1 cellular context compared by ENCODE assay signal in genomic region chr3:73069775-73070444, GRCh38.
TF ChIP-seq lines count a peak whose summit lies in the region.

No MANE protein-coding gene starts in this region.

TF ChIP-seq in HepG2, 621 proteins besides CTCF, POLR2A, EP300 and RAD21 (continued from another document):
- no peak for TF ChIP-seq SNAPC5 (CRISPR knock-in tag; IDR thresholded peaks at IDR 0.05; ENCODE audit: borderline replicate concordance)
- no peak for TF ChIP-seq MYNN (CRISPR knock-in tag; IDR thresholded peaks at IDR 0.05; ENCODE audit: low read depth)
- no peak for TF ChIP-seq ATF5 (CRISPR knock-in tag; IDR thresholded peaks at IDR 0.05; ENCODE audit: low read depth)
- TF ChIP-seq PAWR (CRISPR knock-in tag; IDR thresholded peaks at IDR 0.05; ENCODE audit: borderline replicate concordance): no peak
- TF ChIP-seq CREM (IDR thresholded peaks at IDR 0.05): no peak
- no peak for TF ChIP-seq CREM (CRISPR knock-in tag; IDR thresholded peaks at IDR 0.05)
- TF ChIP-seq ZNF24 (IDR thresholded peaks at IDR 0.05): no peak
- no peak for TF ChIP-seq CAMTA2 (CRISPR knock-in tag; IDR thresholded peaks at IDR 0.05; ENCODE audit: borderline replicate concordance)
- no peak for TF ChIP-seq SMAD1 (CRISPR knock-in tag; IDR thresholded peaks at IDR 0.05; ENCODE audit: borderline replicate concordance, low read depth)
- peak; percentile 93 for TF ChIP-seq RBM22 (optimal IDR thresholded peaks at IDR 0.05; ENCODE audit: low read length)
- no peak for TF ChIP-seq HMG20A (CRISPR knock-in tag; IDR thresholded peaks at IDR 0.05; ENCODE audit: borderline replicate concordance)
- TF ChIP-seq PPARG (CRISPR knock-in tag; conservative IDR thresholded peaks at IDR 0.05): no peak
- no peak for TF ChIP-seq HOXA9 (CRISPR knock-in tag; IDR thresholded peaks at IDR 0.05; ENCODE audit: borderline replicate concordance)
- TF ChIP-seq ZSCAN12 (CRISPR knock-in tag; IDR thresholded peaks at IDR 0.05): no peak
- no peak for TF ChIP-seq NFAT5 (CRISPR knock-in tag; IDR thresholded peaks at IDR 0.05)
- TF ChIP-seq U2AF1 (optimal IDR thresholded peaks at IDR 0.05; ENCODE audit: low read depth, low read length): no peak
- TF ChIP-seq PAF1 (CRISPR knock-in tag; IDR thresholded peaks at IDR 0.05): 0 out of 2 replicates have a peak, but pooled peaks have one; percentile 37
- no peak for TF ChIP-seq NR0B2 (CRISPR knock-in tag; IDR thresholded peaks at IDR 0.05)
- peak; percentile 23; the same call in 1 of the 2 replicates for TF ChIP-seq POLR2AphosphoS5 (IDR thresholded peaks at IDR 0.05; ENCODE audit: low read depth, low read length)
- TF ChIP-seq ZNF557 (CRISPR knock-in tag; IDR thresholded peaks at IDR 0.05): no peak
- TF ChIP-seq AGO2 (optimal IDR thresholded peaks at IDR 0.05; ENCODE audit: low read depth, low read length): peak; percentile 26
- no peak for TF ChIP-seq ZMAT3 (CRISPR knock-in tag; conservative IDR thresholded peaks at IDR 0.05)
- TF ChIP-seq CSRNP1 (CRISPR knock-in tag; IDR thresholded peaks at IDR 0.05): no peak
- TF ChIP-seq ZNF615 (CRISPR knock-in tag; IDR thresholded peaks at IDR 0.05; ENCODE audit: borderline replicate concordance): no peak
